In genomic region chr3:52523386-52524257, GRCh38 we compare ENCODE assay signal across 1 cellular context.
TF ChIP-seq lines count a peak whose summit lies in the region.

No MANE protein-coding gene starts in this region.

TF ChIP-seq in endothelial cell of umbilical vein, 7 proteins besides CTCF, POLR2A, EP300 and RAD21:
- TF ChIP-seq GATA2 (IDR thresholded peaks at IDR 0.05; ENCODE audit: insufficient read depth, insufficient read length, low read depth, low read length) (no peak), POLR2AphosphoS5 (IDR thresholded peaks at IDR 0.05; ENCODE audit: insufficient read depth, low read depth, low read length) (peak; percentile 3)
